ENCODE assay signal across 17 cellular contexts in genomic region chr5:123122273-123122672, GRCh38. TPM values are rescaled to one million over a fixed set of nuclear protein-coding genes. Genes with fewer than 3 reads are reported as not detected.
DNase-seq lines count a peak whose midpoint lies in the region; ATAC-seq, FAIRE-seq and TF ChIP-seq lines count a peak whose summit lies in the region.
"Had no signal": no experiment of that assay in that cellular context is flagged by ENCODE, and none has a peak within 500 bp of the region (broad histone marks: within the 10 kb centered on the region; RNA-seq: fewer than 3 reads in every experiment).

No MANE protein-coding gene starts in this region.

- H3K27me3 ChIP-seq in small intestine (ENCODE audit: control insufficient read depth in 2 of 2, insufficient read depth in 2 of 2, low read length in 2 of 2) (no peaks in the 10 kb centered on the region), SK-N-SH (ENCODE audit: insufficient read depth) (no peaks in the 10 kb centered on the region)
- H3K27me3 ChIP-seq: BLaER1 treated with 17β-estradiol and CSF1 and Interleukin-3, amounts not matched to agents 10 nM and 100 nM had no signal

- peak; percentile 19 for FAIRE-seq in small intestine (lab: Jason Lieb, UNC)
- FAIRE-seq: HepG2, HTR-8/SVneo had no signal

- no peak for ATAC-seq in GM19023 (IDR thresholded peaks at IDR 0.05; ENCODE audit: unreplicated experiment)
- ATAC-seq: HepG2 had no signal

- no peak overlapping the region for H3K4me2 ChIP-seq in SK-N-SH
- H3K4me2 ChIP-seq: BLaER1 treated with 17β-estradiol and CSF1 and Interleukin-3, amounts not matched to agents 10 nM and 100 nM had no signal

- no peak for TF ChIP-seq EP300 in SK-N-SH (IDR thresholded peaks at IDR 0.05; ENCODE audit: borderline replicate concordance in 1 of 2, low read depth in 1 of 2, low read length in 1 of 2)

- CTCF ChIA-PET in HEK293 (lab: Yijun Ruan, JAX) = no interaction called here
- CTCF ChIA-PET in SK-N-SH (lab: Yijun Ruan, JAX) = no interaction called here

- no peak for TF ChIP-seq RAD21 in SK-N-SH (IDR thresholded peaks at IDR 0.05; ENCODE audit: low read length)

- H3K27ac ChIP-seq in HEK293 (ENCODE audit: extremely low read depth, low read depth, low read length) (no peak overlapping the region), small intestine (ENCODE audit: low read depth in 1 of 2, low read length in 1 of 2) (no peak overlapping the region), SK-N-SH (ENCODE audit: low read depth in 2 of 2, low read length in 1 of 2) (no peak overlapping the region)
- H3K27ac ChIP-seq: BLaER1 treated with 17β-estradiol and CSF1 and Interleukin-3, amounts not matched to agents 10 nM and 100 nM had no signal

- WGBS in small intestine, 3 donors = 41 to 79% (median 49%) methylated on average over 3 of the region's 3 CpGs
- 84% methylated on average over 3 of the region's 3 CpGs for WGBS in SK-N-SH (ENCODE audit: low lambda C conversion rate)

- no peak overlapping the region for H3K9ac ChIP-seq in SK-N-SH
- H3K9ac ChIP-seq: BLaER1 treated with 17β-estradiol and CSF1 and Interleukin-3, amounts not matched to agents 10 nM and 100 nM had no signal

- TF ChIP-seq CTCF in HEK293 (tag by site-specific recombination; IDR thresholded peaks at IDR 0.05) = no peak
- TF ChIP-seq CTCF in SK-N-SH (IDR thresholded peaks at IDR 0.05) = no peak

- H3K9me2 ChIP-seq in SK-N-SH = no peaks in the 10 kb centered on the region

- H3K79me2 ChIP-seq in SK-N-SH (ENCODE audit: insufficient read depth) = no peaks in the 10 kb centered on the region

- H2AFZ ChIP-seq in SK-N-SH (ENCODE audit: low read depth) = no peak overlapping the region

- H4K20me1 ChIP-seq in SK-N-SH (ENCODE audit: insufficient read depth) = no peaks in the 10 kb centered on the region
- H4K20me1 ChIP-seq: BLaER1 treated with 17β-estradiol and CSF1 and Interleukin-3, amounts not matched to agents 10 nM and 100 nM had no signal

- intact Hi-C loops in head of caudate nucleus (cut with DNase I) = no loop called here

- DNase-seq in NCI-H1417 treated with DMSO at 0.1 percent for 48 hours (lab: John Stamatoyannopoulos, UW) (peak; percentile 48), NCI-H69 (lab: John Stamatoyannopoulos, UW) (peak; percentile 68), small intestine (no peak), head of caudate nucleus (no peak), SK-N-SH (no peak)
- DNase-seq: ACHN; Calu3; CD4-positive, CD25-positive, alpha-beta regulatory T cell; DMS 273 treated with DMSO at 0.1 percent for 48 hours; GOT3; H9; HFFc6 had no signal

- H3K4me3 ChIP-seq in HEK293 (ENCODE audit: low read depth, low read length) = no peak overlapping the region
- no peak overlapping the region for H3K4me3 ChIP-seq in small intestine (ENCODE audit: low read depth in 1 of 2, low read length in 2 of 2)
- no peak overlapping the region for H3K4me3 ChIP-seq in SK-N-SH (ENCODE audit: low read depth in 2 of 2, low read length in 1 of 2)
- H3K4me3 ChIP-seq: BLaER1 treated with 17β-estradiol and CSF1 and Interleukin-3, amounts not matched to agents 10 nM and 100 nM had no signal

- no peaks in the 10 kb centered on the region for H3K9me3 ChIP-seq in HEK293 (ENCODE audit: control insufficient read depth, insufficient read depth, low read depth, low read length)
- H3K9me3 ChIP-seq in small intestine (ENCODE audit: control insufficient read depth, low read depth) = no peaks in the 10 kb centered on the region
- no peaks in the 10 kb centered on the region for H3K9me3 ChIP-seq in SK-N-SH
- H3K9me3 ChIP-seq: BLaER1 treated with 17β-estradiol and CSF1 and Interleukin-3, amounts not matched to agents 10 nM and 100 nM had no signal

- POLR2A ChIA-PET in HEK293 (lab: Yijun Ruan, JAX) (no interaction called here), SK-N-SH (lab: Yijun Ruan, JAX) (no interaction called here)

- H3K36me3 ChIP-seq in HEK293 (ENCODE audit: control insufficient read depth in 2 of 2, insufficient read depth in 1 of 2, low read length in 2 of 2) = no peaks in the 10 kb centered on the region; a peak in 1 of 3 replicates
- no peaks in the 10 kb centered on the region for H3K36me3 ChIP-seq in small intestine (ENCODE audit: control insufficient read depth in 2 of 2, insufficient read depth in 2 of 2, low read length in 2 of 2)
- H3K36me3 ChIP-seq in SK-N-SH (replicated peaks in 1 of 2; ENCODE audit: control insufficient read depth in 1 of 2, insufficient read depth in 2 of 2, low read length in 1 of 2) = no peaks in the 10 kb centered on the region
- H3K36me3 ChIP-seq: BLaER1 treated with 17β-estradiol and CSF1 and Interleukin-3, amounts not matched to agents 10 nM and 100 nM had no signal

- H3K4me1 ChIP-seq in HEK293 (ENCODE audit: control insufficient read depth, insufficient read depth, low read length) (peaks cover 11% of the 10 kb centered on the region), small intestine (ENCODE audit: control insufficient read depth in 2 of 2, insufficient read depth in 1 of 2, low read depth in 1 of 2, low read length in 1 of 2) (no peaks in the 10 kb centered on the region), SK-N-SH (ENCODE audit: control insufficient read depth in 1 of 2, insufficient read depth in 2 of 2, low read depth in 1 of 2, low read length in 1 of 2) (peaks cover 0 to 5% of the 10 kb centered on the region in 2 experiments; a peak in 1 of 4 replicates)

- H3F3A ChIP-seq in SK-N-SH (replicated peaks; ENCODE audit: insufficient read depth) = no peaks in the 10 kb centered on the region

TF ChIP-seq in HEK293, 187 proteins besides CTCF, POLR2A, EP300 and RAD21 (continues in another document):
- TF ChIP-seq ZNF19 (tag by site-specific recombination; IDR thresholded peaks at IDR 0.05; ENCODE audit: low read depth) (no peak), ZNF704 (tag by site-specific recombination; IDR thresholded peaks at IDR 0.05) (no peak), ZEB2 (tag by site-specific recombination; IDR thresholded peaks at IDR 0.05) (0 out of 2 replicates have a peak, but pooled peaks have one; percentile 18), FEZF1 (tag by site-specific recombination; IDR thresholded peaks at IDR 0.05) (0 out of 2 replicates have a peak, but pooled peaks have one; percentile 9), ZBTB1 (tag by site-specific recombination; IDR thresholded peaks at IDR 0.05) (no peak), OSR2 (tag by site-specific recombination; IDR thresholded peaks at IDR 0.05) (peak; percentile 51), ZNF133 (tag by site-specific recombination; IDR thresholded peaks at IDR 0.05) (no peak)

TF ChIP-seq in SK-N-SH, 30 proteins besides CTCF, POLR2A, EP300 and RAD21 (continues in another document):
- TF ChIP-seq, protein P1, sequence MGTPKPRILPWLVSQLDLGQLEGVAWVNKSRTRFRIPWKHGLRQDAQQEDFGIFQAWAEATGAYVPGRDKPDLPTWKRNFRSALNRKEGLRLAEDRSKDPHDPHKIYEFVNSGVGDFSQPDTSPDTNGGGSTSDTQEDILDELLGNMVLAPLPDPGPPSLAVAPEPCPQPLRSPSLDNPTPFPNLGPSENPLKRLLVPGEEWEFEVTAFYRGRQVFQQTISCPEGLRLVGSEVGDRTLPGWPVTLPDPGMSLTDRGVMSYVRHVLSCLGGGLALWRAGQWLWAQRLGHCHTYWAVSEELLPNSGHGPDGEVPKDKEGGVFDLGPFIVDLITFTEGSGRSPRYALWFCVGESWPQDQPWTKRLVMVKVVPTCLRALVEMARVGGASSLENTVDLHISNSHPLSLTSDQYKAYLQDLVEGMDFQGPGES (IDR thresholded peaks at IDR 0.05; ENCODE audit: low read depth, low read length) = no peak
- TF ChIP-seq RXRA (IDR thresholded peaks at IDR 0.05; ENCODE audit: borderline replicate concordance, low read depth) (no peak), YY1 (IDR thresholded peaks at IDR 0.05; ENCODE audit: low read depth) (no peak), TCF12 (IDR thresholded peaks at IDR 0.05) (no peak), GABPA (IDR thresholded peaks at IDR 0.05; ENCODE audit: low read depth) (no peak), USF1 (IDR thresholded peaks at IDR 0.05; ENCODE audit: borderline replicate concordance, low read depth) (no peak), FOSL2 (IDR thresholded peaks at IDR 0.05; ENCODE audit: borderline replicate concordance, low read depth) (no peak), TEAD4 (IDR thresholded peaks at IDR 0.05; ENCODE audit: borderline replicate concordance, insufficient read depth) (no peak), SIN3A (IDR thresholded peaks at IDR 0.05; ENCODE audit: borderline replicate concordance, low read depth, low read length) (no peak), JUND (IDR thresholded peaks at IDR 0.05) (no peak), MXI1 (IDR thresholded peaks at IDR 0.05; ENCODE audit: low read depth, low read length) (no peak), ELF1 (IDR thresholded peaks at IDR 0.05) (no peak), TAF1 (IDR thresholded peaks at IDR 0.05; ENCODE audit: borderline replicate concordance, low read depth, low read length) (no peak), RFX5 (IDR thresholded peaks at IDR 0.05; ENCODE audit: low read length) (no peak), CHD2 (IDR thresholded peaks at IDR 0.05; ENCODE audit: low read length, partially characterized antibody) (no peak), MAX (IDR thresholded peaks at IDR 0.05; ENCODE audit: low read depth) (no peak)
- TF ChIP-seq, protein P2, sequence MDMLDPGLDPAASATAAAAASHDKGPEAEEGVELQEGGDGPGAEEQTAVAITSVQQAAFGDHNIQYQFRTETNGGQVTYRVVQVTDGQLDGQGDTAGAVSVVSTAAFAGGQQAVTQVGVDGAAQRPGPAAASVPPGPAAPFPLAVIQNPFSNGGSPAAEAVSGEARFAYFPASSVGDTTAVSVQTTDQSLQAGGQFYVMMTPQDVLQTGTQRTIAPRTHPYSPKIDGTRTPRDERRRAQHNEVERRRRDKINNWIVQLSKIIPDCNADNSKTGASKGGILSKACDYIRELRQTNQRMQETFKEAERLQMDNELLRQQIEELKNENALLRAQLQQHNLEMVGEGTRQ (IDR thresholded peaks at IDR 0.05; ENCODE audit: borderline replicate concordance, low read depth, low read length) = no peak

RNA-seq across cellular contexts. Expression of gene PRDM6, which starts 33.2 kb away (rescaled TPM):
- polyA plus RNA-seq in small intestine = under 1 TPM in 2 of 3 donors, not detected in 1; 0.34 to 0.54 TPM
- 0.10 and 0.21 TPM in 2 replicates for polyA plus RNA-seq in SK-N-SH (2012; rRNA removed)
- polyA plus RNA-seq in SK-N-SH (2012; cell fraction: cytosol; rRNA removed) = 0.22 and 0.24 TPM in 2 replicates
- 0.91 and 1.00 TPM in 2 replicates for polyA plus RNA-seq in SK-N-SH (2012; cell fraction: nucleus; rRNA removed)
- polyA plus RNA-seq: CD4-positive, CD25-positive, alpha-beta regulatory T cell had no signal

Comparison
In these comparisons a context has a peak if more than half of its experiments do, and no peak if none do; other contexts are left out.
1. DNase-seq: peak in NCI-H1417 treated with DMSO at 0.1 percent for 48 hours (single experiment) and NCI-H69 (single experiment); none in small intestine (single experiment), head of caudate nucleus (0 of 42) and SK-N-SH (single experiment).